Comparison of ENCODE assay signal across 29 cellular contexts in the genomic region with DNA sequence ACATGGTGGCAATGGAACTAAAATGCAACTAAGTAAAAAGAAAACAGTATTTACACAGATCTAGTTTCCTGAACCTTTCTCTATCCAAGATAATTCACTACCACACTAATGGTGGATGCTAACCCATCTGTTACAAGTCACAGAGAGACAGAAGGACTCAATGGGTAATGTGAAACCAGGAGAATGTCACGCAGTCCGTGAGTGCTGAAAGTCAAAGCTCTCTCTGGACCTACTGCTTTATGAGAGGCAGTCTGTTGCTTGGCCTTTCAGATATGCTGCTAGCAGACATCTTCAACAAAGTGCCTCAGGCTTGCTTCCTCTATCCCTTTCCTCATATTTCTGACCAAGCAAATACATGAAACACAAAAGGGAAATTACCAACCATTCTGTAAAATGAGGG.
A peak's percentile ranks its signal among the peaks of the same experiment; 100 is the strongest.
DNase-seq lines count a peak whose midpoint lies in the region; ATAC-seq and TF ChIP-seq lines count a peak whose summit lies in the region.
"Had no signal": no experiment of that assay in that cellular context is flagged by ENCODE, and none has a peak within 500 bp of the region (broad histone marks: within the 10 kb centered on the region; RNA-seq: fewer than 3 reads in every experiment).

No MANE protein-coding gene starts in this region.

- H3K4me3 Mint-ChIP-seq in activated CD4-positive, alpha-beta T cell treated with anti-CD3 and anti-CD28 coated beads, Interleukin-2, amount 10 ng/mL, durations not matched to agents 24 days and 14 days: no peak overlapping the region
- H3K4me3 Mint-ChIP-seq in type B pancreatic cell: no peak overlapping the region
- H3K4me3 Mint-ChIP-seq: activated naive CD8-positive, alpha-beta T cell treated with anti-CD3 and anti-CD28 coated beads, Interleukin-2, amount 10 ng/mL, durations not matched to agents 7 days and 5 days; CD14-positive monocyte; GM23338; naive B cell; stimulated activated memory B cell treated with anti-CD40 and anti-IgM and Interleukin-4, amounts not matched to agents 10 μg/mL and 1 μg/mL and 100 μg/mL, for 72 hours had no signal

- no peaks in the 10 kb centered on the region for H3K9me3 Mint-ChIP-seq in activated CD4-positive, alpha-beta T cell treated with anti-CD3 and anti-CD28 coated beads, Interleukin-2, amount 10 ng/mL, durations not matched to agents 24 days and 14 days
- H3K9me3 Mint-ChIP-seq in type B pancreatic cell: no peaks in the 10 kb centered on the region
- H3K9me3 Mint-ChIP-seq: activated naive CD8-positive, alpha-beta T cell treated with anti-CD3 and anti-CD28 coated beads, Interleukin-2, amount 10 ng/mL, durations not matched to agents 7 days and 5 days; CD14-positive monocyte; GM23338; naive B cell; stimulated activated memory B cell treated with anti-CD40 and anti-IgM and Interleukin-4, amounts not matched to agents 10 μg/mL and 1 μg/mL and 100 μg/mL, for 72 hours had no signal

- no peaks in the 10 kb centered on the region for H3K27me3 Mint-ChIP-seq in activated CD4-positive, alpha-beta T cell treated with anti-CD3 and anti-CD28 coated beads, Interleukin-2, amount 10 ng/mL, durations not matched to agents 24 days and 14 days
- H3K27me3 Mint-ChIP-seq in type B pancreatic cell: no peaks in the 10 kb centered on the region
- H3K27me3 Mint-ChIP-seq: activated naive CD8-positive, alpha-beta T cell treated with anti-CD3 and anti-CD28 coated beads, Interleukin-2, amount 10 ng/mL, durations not matched to agents 7 days and 5 days; naive B cell; stimulated activated memory B cell treated with anti-CD40 and anti-IgM and Interleukin-4, amounts not matched to agents 10 μg/mL and 1 μg/mL and 100 μg/mL, for 72 hours had no signal

- H3K36me3 Mint-ChIP-seq in activated CD4-positive, alpha-beta T cell treated with anti-CD3 and anti-CD28 coated beads, Interleukin-2, amount 10 ng/mL, durations not matched to agents 24 days and 14 days (ENCODE audit: low read depth): peaks cover 46% of the 10 kb centered on the region
- peaks cover 12% of the 10 kb centered on the region for H3K36me3 Mint-ChIP-seq in type B pancreatic cell

- H3K27ac Mint-ChIP-seq in activated CD4-positive, alpha-beta T cell treated with anti-CD3 and anti-CD28 coated beads, Interleukin-2, amount 10 ng/mL, durations not matched to agents 24 days and 14 days: no peak overlapping the region
- peak overlapping the region; percentile 43 for H3K27ac Mint-ChIP-seq in type B pancreatic cell
- H3K27ac Mint-ChIP-seq: activated naive CD8-positive, alpha-beta T cell treated with anti-CD3 and anti-CD28 coated beads, Interleukin-2, amount 10 ng/mL, durations not matched to agents 7 days and 5 days; GM23338; stimulated activated memory B cell treated with anti-CD40 and anti-IgM and Interleukin-4, amounts not matched to agents 10 μg/mL and 1 μg/mL and 100 μg/mL, for 72 hours had no signal

- peaks cover 15% of the 10 kb centered on the region for H3K4me1 Mint-ChIP-seq in activated CD4-positive, alpha-beta T cell treated with anti-CD3 and anti-CD28 coated beads, Interleukin-2, amount 10 ng/mL, durations not matched to agents 24 days and 14 days
- H3K4me1 Mint-ChIP-seq in type B pancreatic cell (ENCODE audit: unreplicated experiment): peaks cover 8% of the 10 kb centered on the region
- H3K4me1 Mint-ChIP-seq: activated naive CD8-positive, alpha-beta T cell treated with anti-CD3 and anti-CD28 coated beads, Interleukin-2, amount 10 ng/mL, durations not matched to agents 7 days and 5 days; naive B cell; stimulated activated memory B cell treated with anti-CD40 and anti-IgM and Interleukin-4, amounts not matched to agents 10 μg/mL and 1 μg/mL and 100 μg/mL, for 72 hours had no signal

- TF ChIP-seq CTCF in type B pancreatic cell (conservative IDR thresholded peaks at IDR 0.05): no peak

- intact Hi-C loops in activated CD4-positive, alpha-beta T cell treated with anti-CD3 and anti-CD28 coated beads, Interleukin-2, amount 10 ng/mL, durations not matched to agents 24 days and 14 days (cut with micrococcal nuclease): loop anchor here (5.0 kb wide), 1 partner anchor 66 kb away; no protein-coding TSS in a partner anchor

- peak; percentile 33 for DNase-seq in activated CD4-positive, alpha-beta T cell treated with anti-CD3 and anti-CD28 coated beads, Interleukin-2, amount 10 ng/mL, durations not matched to agents 24 days and 14 days
- DNase-seq in activated CD4-positive, alpha-beta T cell treated with anti-CD3 and anti-CD28 coated beads for 4 hours: no peak
- DNase-seq in NCI-H2171 treated with DMSO at 0.1 percent for 48 hours (lab: John Stamatoyannopoulos, UW) (peak; percentile 72), left lobe of liver (ENCODE audit: low spot score) (no peak), type B pancreatic cell (ENCODE audit: extremely low spot score, unreplicated experiment) (no peak), amniotic stem cell (lab: John Stamatoyannopoulos, UW) (no peak), NCI-H2227 (lab: John Stamatoyannopoulos, UW; ENCODE audit: unreplicated experiment) (no peak)
- DNase-seq: activated CD4-positive, alpha-beta T cell treated with anti-CD3 and anti-CD28 coated beads for 1 hour; activated effector memory CD4-positive, alpha-beta T cell treated with Interleukin-2 at 50 U/mL for 16 hours; activated naive CD8-positive, alpha-beta T cell treated with anti-CD3 and anti-CD28 coated beads, Interleukin-2, amount 10 ng/mL, durations not matched to agents 7 days and 5 days; activated T-cell treated with anti-CD3 and anti-CD28 coated beads for 4 hours; colonic mucosa; DMS79 treated with DMSO at 0.1 percent for 48 hours; effector memory CD4-positive, alpha-beta T cell; islet precursor cell; KBM-7; naive B cell; NCI-H1105; NCI-H187 treated with DMSO at 0.1 percent for 48 hours; NCI-H226; NCI-H748 treated with DMSO at 0.1 percent for 48 hours; nucleus accumbens; Peyer's patch; SIG-M5; upper lobe of left lung had no signal

- ATAC-seq in left lobe of liver: peak; percentile 16
- ATAC-seq in GM21360 (IDR thresholded peaks at IDR 0.05; ENCODE audit: unreplicated experiment): no peak
- ATAC-seq: GM23338; stimulated activated memory B cell treated with anti-CD40 and anti-IgM and Interleukin-4, amounts not matched to agents 10 μg/mL and 1 μg/mL and 100 μg/mL, for 72 hours had no signal

Comparison
In these comparisons a context has a peak if more than half of its experiments do, and no peak if none do; other contexts are left out.
1. DNase-seq: peak in activated CD4-positive, alpha-beta T cell treated with anti-CD3 and anti-CD28 coated beads, Interleukin-2, amount 10 ng/mL, durations not matched to agents 24 days and 14 days (single experiment) and NCI-H2171 treated with DMSO at 0.1 percent for 48 hours (single experiment); none in activated CD4-positive, alpha-beta T cell treated with anti-CD3 and anti-CD28 coated beads for 4 hours (0 of 2), left lobe of liver (single experiment), type B pancreatic cell (single experiment), amniotic stem cell (single experiment) and NCI-H2227 (single experiment).